In the genomic region with DNA sequence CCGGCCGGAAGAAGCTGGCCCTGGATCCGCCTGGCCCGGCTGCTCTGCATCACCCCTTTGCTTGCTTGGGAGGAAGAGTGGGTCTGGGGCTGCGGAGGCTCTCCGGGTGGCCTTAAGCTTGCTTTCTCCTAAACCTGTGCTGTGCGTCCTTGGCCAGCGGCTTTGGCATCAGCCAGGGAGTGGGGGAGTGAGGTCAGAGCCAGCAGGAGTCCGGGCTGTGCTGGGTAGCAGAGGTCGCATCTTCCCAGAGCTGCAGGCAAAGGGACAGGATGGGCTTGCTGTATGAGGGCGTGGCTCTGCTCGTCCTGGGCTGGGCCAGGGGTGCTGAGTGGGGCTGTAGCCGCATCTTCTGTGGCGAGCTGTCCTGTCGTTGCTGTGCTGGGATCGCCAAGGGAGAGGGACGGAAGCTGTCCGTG, we compare ENCODE assay signal across 24 cellular contexts. TPM values are rescaled to one million over a fixed set of nuclear protein-coding genes. Genes with fewer than 3 reads are reported as not detected.
DNase-seq lines count a peak whose midpoint lies in the region; ATAC-seq and TF ChIP-seq lines count a peak whose summit lies in the region.
"Had no signal": no experiment of that assay in that cellular context is flagged by ENCODE, and none has a peak within 500 bp of the region (broad histone marks: within the 10 kb centered on the region; RNA-seq: fewer than 3 reads in every experiment).

No MANE protein-coding gene starts in this region.

- no peaks in the 10 kb centered on the region for H3K9me3 ChIP-seq in Panc1 (ENCODE audit: control insufficient read depth, insufficient read depth, low read depth, low read length)
- H3K9me3 ChIP-seq: SJSA1, suprapubic skin had no signal

- no peak overlapping the region for H3K4me3 Mint-ChIP-seq in activated CD4-positive, alpha-beta T cell treated with anti-CD3 and anti-CD28 coated beads, Interleukin-2, amount 10 ng/mL, durations not matched to agents 7 days and 5 days
- no peak overlapping the region for H3K4me3 Mint-ChIP-seq in stimulated activated memory B cell treated with anti-CD40 and anti-IgM and Interleukin-4, amounts not matched to agents 10 μg/mL and 1 μg/mL and 100 μg/mL, for 72 hours
- no peak overlapping the region for H3K4me3 Mint-ChIP-seq in activated T-helper 2 cell treated with anti-CD3 and anti-CD28 coated beads, Interferon-gamma antibody, Interleukin-2, Interleukin-4, amounts not matched to agents 10 μg/mL and 5 μg/mL and 100 μg/mL, durations not matched to agents 14 hours and 24 hours and 36 hours (ENCODE audit: low read depth)
- H3K4me3 Mint-ChIP-seq: activated T-cell treated with anti-CD3 and anti-CD28 coated beads, Interleukin-2, amount 50 U/mL, for 72 hours; CD8-positive, alpha-beta T cell; neural progenitor cell had no signal

- H3K27ac Mint-ChIP-seq in activated CD4-positive, alpha-beta T cell treated with anti-CD3 and anti-CD28 coated beads, Interleukin-2, amount 10 ng/mL, durations not matched to agents 7 days and 5 days = peak overlapping the region; percentile 54
- H3K27ac Mint-ChIP-seq in stimulated activated memory B cell treated with anti-CD40 and anti-IgM and Interleukin-4, amounts not matched to agents 10 μg/mL and 1 μg/mL and 100 μg/mL, for 72 hours = no peak overlapping the region
- no peak overlapping the region for H3K27ac Mint-ChIP-seq in activated T-helper 2 cell treated with anti-CD3 and anti-CD28 coated beads, Interferon-gamma antibody, Interleukin-2, Interleukin-4, amounts not matched to agents 10 μg/mL and 5 μg/mL and 100 μg/mL, durations not matched to agents 14 hours and 24 hours and 36 hours
- H3K27ac Mint-ChIP-seq: activated T-cell treated with anti-CD3 and anti-CD28 coated beads, Interleukin-2, amount 50 U/mL, for 72 hours; CD8-positive, alpha-beta T cell; neural progenitor cell had no signal

- peaks cover 20% of the 10 kb centered on the region for H3K4me1 Mint-ChIP-seq in activated CD4-positive, alpha-beta T cell treated with anti-CD3 and anti-CD28 coated beads, Interleukin-2, amount 10 ng/mL, durations not matched to agents 7 days and 5 days
- no peaks in the 10 kb centered on the region for H3K4me1 Mint-ChIP-seq in stimulated activated memory B cell treated with anti-CD40 and anti-IgM and Interleukin-4, amounts not matched to agents 10 μg/mL and 1 μg/mL and 100 μg/mL, for 72 hours
- H3K4me1 Mint-ChIP-seq in activated T-helper 2 cell treated with anti-CD3 and anti-CD28 coated beads, Interferon-gamma antibody, Interleukin-2, Interleukin-4, amounts not matched to agents 10 μg/mL and 5 μg/mL and 100 μg/mL, durations not matched to agents 14 hours and 24 hours and 36 hours (ENCODE audit: low read depth) = peaks cover 7% of the 10 kb centered on the region
- H3K4me1 Mint-ChIP-seq: neural progenitor cell had no signal

- H3K27ac ChIP-seq in Panc1 (ENCODE audit: low read length) = no peak overlapping the region
- H3K27ac ChIP-seq: neural progenitor cell, SJSA1, suprapubic skin had no signal

- H3K27me3 ChIP-seq in Panc1 (ENCODE audit: control insufficient read depth, insufficient read depth, low read length) = no peaks in the 10 kb centered on the region
- H3K27me3 ChIP-seq: neural progenitor cell, SJSA1, suprapubic skin had no signal

- peaks cover 26% of the 10 kb centered on the region for H3K36me3 Mint-ChIP-seq in activated CD4-positive, alpha-beta T cell treated with anti-CD3 and anti-CD28 coated beads, Interleukin-2, amount 10 ng/mL, durations not matched to agents 7 days and 5 days (ENCODE audit: low read depth)
- H3K36me3 Mint-ChIP-seq in stimulated activated memory B cell treated with anti-CD40 and anti-IgM and Interleukin-4, amounts not matched to agents 10 μg/mL and 1 μg/mL and 100 μg/mL, for 72 hours = peaks cover 60% of the 10 kb centered on the region
- H3K36me3 Mint-ChIP-seq in activated T-helper 2 cell treated with anti-CD3 and anti-CD28 coated beads, Interferon-gamma antibody, Interleukin-2, Interleukin-4, amounts not matched to agents 10 μg/mL and 5 μg/mL and 100 μg/mL, durations not matched to agents 14 hours and 24 hours and 36 hours (ENCODE audit: low read depth) = peaks cover 41% of the 10 kb centered on the region

- POLR2A ChIA-PET in activated CD4-positive, alpha-beta T cell treated with anti-CD3 and anti-CD28 coated beads, Interleukin-2, amount 10 ng/mL, durations not matched to agents 7 days and 5 days (lab: Charles Lee) = interaction anchor here (0.5 kb wide), 1 partner anchor 14 kb away, joined by 3 read pairs; no protein-coding TSS in a partner anchor
- POLR2A ChIA-PET in Panc1 (lab: Charles Lee) = no interaction called here

- no peaks in the 10 kb centered on the region for H3K9me3 Mint-ChIP-seq in activated CD4-positive, alpha-beta T cell treated with anti-CD3 and anti-CD28 coated beads, Interleukin-2, amount 10 ng/mL, durations not matched to agents 7 days and 5 days
- no peaks in the 10 kb centered on the region for H3K9me3 Mint-ChIP-seq in stimulated activated memory B cell treated with anti-CD40 and anti-IgM and Interleukin-4, amounts not matched to agents 10 μg/mL and 1 μg/mL and 100 μg/mL, for 72 hours
- H3K9me3 Mint-ChIP-seq in activated T-helper 2 cell treated with anti-CD3 and anti-CD28 coated beads, Interferon-gamma antibody, Interleukin-2, Interleukin-4, amounts not matched to agents 10 μg/mL and 5 μg/mL and 100 μg/mL, durations not matched to agents 14 hours and 24 hours and 36 hours = no peaks in the 10 kb centered on the region
- H3K9me3 Mint-ChIP-seq: activated T-cell treated with anti-CD3 and anti-CD28 coated beads, Interleukin-2, amount 50 U/mL, for 72 hours; CD8-positive, alpha-beta T cell had no signal

- intact Hi-C loops in Panc1 (cut with micrococcal nuclease; ENCODE audit: unreplicated experiment) = no loop called here
- intact Hi-C loops in left colon (cut with DNase I, micrococcal nuclease) = no loop called here
- intact Hi-C loops in activated T-helper 2 cell treated with anti-CD3 and anti-CD28 coated beads, Interferon-gamma antibody, Interleukin-2, Interleukin-4, amounts not matched to agents 10 μg/mL and 5 μg/mL and 100 μg/mL, durations not matched to agents 14 hours and 24 hours and 36 hours (cut with micrococcal nuclease) = no loop called here

- BruUV-seq in Panc1 (replicated peaks; lab: Mats Ljungman, UMichigan) = no TSS peak

- ATAC-seq in Panc1 = peak; percentile 42
- peak; percentile 40 for ATAC-seq in left colon
- peak; percentile 27 for ATAC-seq in stimulated activated memory B cell treated with anti-CD40 and anti-IgM and Interleukin-4, amounts not matched to agents 10 μg/mL and 1 μg/mL and 100 μg/mL, for 72 hours
- no peak for ATAC-seq in HG02840 (IDR thresholded peaks at IDR 0.05; ENCODE audit: low FRiP score, unreplicated experiment)
- no peak for ATAC-seq in HG02938 (IDR thresholded peaks at IDR 0.05; ENCODE audit: unreplicated experiment)
- ATAC-seq: CD8-positive, alpha-beta T cell had no signal

- H3K27me3 Mint-ChIP-seq in activated CD4-positive, alpha-beta T cell treated with anti-CD3 and anti-CD28 coated beads, Interleukin-2, amount 10 ng/mL, durations not matched to agents 7 days and 5 days = no peaks in the 10 kb centered on the region
- H3K27me3 Mint-ChIP-seq in stimulated activated memory B cell treated with anti-CD40 and anti-IgM and Interleukin-4, amounts not matched to agents 10 μg/mL and 1 μg/mL and 100 μg/mL, for 72 hours = no peaks in the 10 kb centered on the region
- no peaks in the 10 kb centered on the region for H3K27me3 Mint-ChIP-seq in activated T-helper 2 cell treated with anti-CD3 and anti-CD28 coated beads, Interferon-gamma antibody, Interleukin-2, Interleukin-4, amounts not matched to agents 10 μg/mL and 5 μg/mL and 100 μg/mL, durations not matched to agents 14 hours and 24 hours and 36 hours (ENCODE audit: low read depth)

- CTCF ChIA-PET in activated CD4-positive, alpha-beta T cell treated with anti-CD3 and anti-CD28 coated beads, Interleukin-2, amount 10 ng/mL, durations not matched to agents 7 days and 5 days (lab: Charles Lee) = interaction anchor here (1.0 to 1.4 kb wide), 2 partner anchors 12 to 20 kb away, joined by 3 read pairs; no protein-coding TSS in a partner anchor
- CTCF ChIA-PET in Panc1 (lab: Charles Lee) = no interaction called here

- H3K4me1 ChIP-seq in Panc1 (ENCODE audit: control insufficient read depth, insufficient read depth, low read length) = no peaks in the 10 kb centered on the region
- H3K4me1 ChIP-seq: neural progenitor cell had no signal

- DNase-seq in activated CD4-positive, alpha-beta T cell treated with anti-CD3 and anti-CD28 coated beads, Interleukin-2, amount 10 ng/mL, durations not matched to agents 7 days and 5 days = no peak
- DNase-seq in activated CD4-positive, alpha-beta T cell treated with anti-CD3 and anti-CD28 coated beads, Interleukin-2, amount 50 U/mL, for 1 hour = no peak
- DNase-seq in Panc1 (ENCODE audit: low read depth, low spot score) (no peak), left colon (no peak)
- no peak for DNase-seq in activated T-helper 2 cell treated with anti-CD3 and anti-CD28 coated beads, Interferon-gamma antibody, Interleukin-2, Interleukin-4, amounts not matched to agents 10 μg/mL and 5 μg/mL and 100 μg/mL, durations not matched to agents 14 hours and 24 hours and 36 hours (ENCODE audit: low spot score)
- DNase-seq: activated CD4-positive, CD25-positive, alpha-beta regulatory T cell treated with anti-CD3 and anti-CD28 coated beads, Interleukin-2, amount 50 U/mL, for 72 hours; activated naive CD4-positive, alpha-beta T cell treated with Interleukin-2 at 50 U/mL for 16 hours; activated T-cell treated with anti-CD3 and anti-CD28 coated beads, Interleukin-2, amount 50 U/mL, for 72 hours; CD8-positive, alpha-beta T cell; DMS 273 treated with DMSO at 0.1 percent for 48 hours; effector CD4-positive, alpha-beta T cell; NCI-H1048; NCI-H1694 treated with DMSO at 0.1 percent for 48 hours; NCI-H2171; NCI-H510A treated with DMSO at 0.1 percent for 48 hours; stimulated activated CD4-positive, alpha-beta T cell treated with anti-CD3 and anti-CD28 coated beads, Interleukin-4, amount 100 ng/mL, for 4 hours; stimulated activated naive CD4-positive, alpha-beta T cell; T-helper 1 cell had no signal

- H3K4me3 ChIP-seq in Panc1 (ENCODE audit: low read depth in 2 of 2, low read length in 2 of 2) = no peak overlapping the region
- H3K4me3 ChIP-seq: neural progenitor cell, SJSA1, suprapubic skin had no signal

- in situ Hi-C loops in Panc1 (cut with HindIII; ENCODE audit: low pct_unique_long_range_greater_than_20kb, low sequenced_read_pairs) = no loop called here

- peaks cover 6% of the 10 kb centered on the region for H3K36me3 ChIP-seq in Panc1 (ENCODE audit: control insufficient read depth, insufficient read depth, low read length)
- H3K36me3 ChIP-seq: neural progenitor cell had no signal

- TF ChIP-seq CTCF in Panc1 (IDR thresholded peaks at IDR 0.05) = no peak

RNA-seq across cellular contexts. Expression of gene BNIP3, which starts 21.1 kb away (rescaled TPM):
- total RNA-seq in activated CD4-positive, alpha-beta T cell treated with anti-CD3 and anti-CD28 coated beads, Interleukin-2, amount 10 ng/mL, durations not matched to agents 7 days and 5 days = 10 to 100 TPM; 59.0 to 62.2 TPM
- total RNA-seq in Panc1 (2021; ENCODE audit: unreplicated experiment) = 67.8 TPM
- 125 TPM for polyA plus RNA-seq in Panc1 (2012; ENCODE audit: insufficient read length)
- 1 to 10 TPM; 4.7 to 9.4 TPM for total RNA-seq in left colon
- total RNA-seq in activated T-helper 2 cell treated with anti-CD3 and anti-CD28 coated beads, Interferon-gamma antibody, Interleukin-2, Interleukin-4, amounts not matched to agents 10 μg/mL and 5 μg/mL and 100 μg/mL, durations not matched to agents 14 hours and 24 hours and 36 hours = 93.3 and 99.0 TPM in 2 replicates

RNA-seq across cellular contexts. Expression of gene PPP2R2D, which starts 59.8 kb away (rescaled TPM):
- total RNA-seq in activated CD4-positive, alpha-beta T cell treated with anti-CD3 and anti-CD28 coated beads, Interleukin-2, amount 10 ng/mL, durations not matched to agents 7 days and 5 days = 10 to 100 TPM; 38.5 to 43.1 TPM
- total RNA-seq in Panc1 (2021; ENCODE audit: unreplicated experiment) (41.0 TPM), left colon (10 to 100 TPM; 28.5 to 30.2 TPM)
- polyA plus RNA-seq in Panc1 (2012; ENCODE audit: insufficient read length) = 37.4 TPM
- 32.0 and 33.7 TPM in 2 replicates for total RNA-seq in activated T-helper 2 cell treated with anti-CD3 and anti-CD28 coated beads, Interferon-gamma antibody, Interleukin-2, Interleukin-4, amounts not matched to agents 10 μg/mL and 5 μg/mL and 100 μg/mL, durations not matched to agents 14 hours and 24 hours and 36 hours

Comparison
In these comparisons a context has a peak if more than half of its experiments do, and no peak if none do; other contexts are left out.
1. ATAC-seq: peak in Panc1 (single experiment), left colon (single experiment) and stimulated activated memory B cell treated with anti-CD40 and anti-IgM and Interleukin-4, amounts not matched to agents 10 μg/mL and 1 μg/mL and 100 μg/mL, for 72 hours (single experiment); none in HG02840 (single experiment) and HG02938 (single experiment).